In genomic region chr3:165040186-165040585, GRCh38 we compare ENCODE assay signal across 32 cellular contexts. TPM values are rescaled to one million over a fixed set of nuclear protein-coding genes. Genes with fewer than 3 reads are reported as not detected.
"Had no signal": no experiment of that assay in that cellular context is flagged by ENCODE, and none has a peak within 500 bp of the region (broad histone marks: within the 10 kb centered on the region; RNA-seq: fewer than 3 reads in every experiment).

No MANE protein-coding gene starts in this region.

- H3K4me2 ChIP-seq: neural progenitor cell, smooth muscle cell had no signal

- DNase-seq: natural killer cell; occipital lobe; ovary; posterior cingulate gyrus; psoas muscle; right cardiac atrium; spleen; stimulated activated CD4-positive, alpha-beta T cell treated with anti-CD3 and anti-CD28 coated beads, Interleukin-12 subunit alpha, Interleukin-12 subunit beta, amount 100 ng/mL, for 4 hours; stimulated activated CD4-positive, alpha-beta T cell treated with anti-CD3 and anti-CD28 coated beads, Interleukin-1b, Interleukin-23, amount 100 ng/mL, for 48 hours; stimulated activated CD4-positive, alpha-beta T cell treated with anti-CD3 and anti-CD28 coated beads, Interleukin-4, amount 100 ng/mL, for 1 hour; stimulated activated CD4-positive, alpha-beta T cell treated with anti-CD3 and anti-CD28 coated beads, Interleukin-4, amount 100 ng/mL, for 4 hours; stimulated activated CD8-positive, alpha-beta memory T cell treated with anti-CD3 and anti-CD28 coated beads, Interleukin-4, amount 100 ng/mL, for 48 hours; stimulated activated naive CD4-positive, alpha-beta T cell; stimulated activated naive CD8-positive, alpha-beta T cell treated with anti-CD3 and anti-CD28 coated beads, Interleukin-15, amount 100 ng/mL, for 72 hours; stimulated activated naive CD8-positive, alpha-beta T cell treated with anti-CD3 and anti-CD28 coated beads, Interleukin-15, Interleukin-2, amounts not matched to agents 100 U/mL and 50 U/mL, for 24 hours; substantia nigra; testis; tibial artery; transverse colon; upper lobe of right lung; uterus had no signal

- H3K9ac ChIP-seq: neural progenitor cell, parathyroid adenoma had no signal

- H3K27ac ChIP-seq: neural progenitor cell, ovary, parathyroid adenoma, psoas muscle, skin epidermis, spleen, suprapubic skin, testis, tibial artery, transverse colon, upper lobe of right lung, uterus had no signal

- H3K79me2 ChIP-seq: parathyroid adenoma had no signal

- H3K4me1 ChIP-seq: neural progenitor cell, parathyroid adenoma, psoas muscle, spleen, suprapubic skin, testis, tibial artery, transverse colon, upper lobe of right lung, uterus had no signal

- H3K9me3 ChIP-seq: ovary, psoas muscle, suprapubic skin, testis, tibial artery, transverse colon, upper lobe of right lung, uterus had no signal

- H3K36me3 ChIP-seq: neural progenitor cell, ovary, spleen, suprapubic skin, tibial artery, upper lobe of right lung had no signal

- H3K4me3 ChIP-seq: neural progenitor cell, ovary, psoas muscle, skin epidermis, smooth muscle cell, spleen, suprapubic skin, testis, tibial artery, transverse colon, upper lobe of right lung, uterus had no signal

- ATAC-seq: natural killer cell; psoas muscle; right cardiac atrium; sciatic nerve; stimulated activated memory B cell treated with anti-CD40 and anti-IgM and Interleukin-4, amounts not matched to agents 10 μg/mL and 1 μg/mL and 100 μg/mL, for 72 hours; stimulated activated naive CD8-positive, alpha-beta T cell treated with anti-CD3 and anti-CD28 coated beads, Interleukin-15, amount 100 ng/mL, for 72 hours; stimulated activated naive CD8-positive, alpha-beta T cell treated with anti-CD3 and anti-CD28 coated beads, Interleukin-15, Interleukin-2, amounts not matched to agents 100 U/mL and 50 U/mL, for 24 hours; upper lobe of right lung had no signal

- H3K27me3 ChIP-seq: neural progenitor cell, ovary, spleen, suprapubic skin, testis, tibial artery, transverse colon, upper lobe of right lung, uterus had no signal

- H2AFZ ChIP-seq: neural progenitor cell, parathyroid adenoma had no signal

RNA-seq across cellular contexts. Expression of gene SI, which starts 38.1 kb away (rescaled TPM):
- total RNA-seq: natural killer cell, occipital lobe, osteoblast, psoas muscle, renal cortical epithelial cell, right cardiac atrium, sciatic nerve, smooth muscle cell, spleen, upper lobe of right lung, urinary bladder, uterus had no signal
- polyA plus RNA-seq: neural cell, right cardiac atrium, smooth muscle cell, urinary bladder had no signal
